Comparison of ENCODE assay signal across 1 cellular context in the genomic region with DNA sequence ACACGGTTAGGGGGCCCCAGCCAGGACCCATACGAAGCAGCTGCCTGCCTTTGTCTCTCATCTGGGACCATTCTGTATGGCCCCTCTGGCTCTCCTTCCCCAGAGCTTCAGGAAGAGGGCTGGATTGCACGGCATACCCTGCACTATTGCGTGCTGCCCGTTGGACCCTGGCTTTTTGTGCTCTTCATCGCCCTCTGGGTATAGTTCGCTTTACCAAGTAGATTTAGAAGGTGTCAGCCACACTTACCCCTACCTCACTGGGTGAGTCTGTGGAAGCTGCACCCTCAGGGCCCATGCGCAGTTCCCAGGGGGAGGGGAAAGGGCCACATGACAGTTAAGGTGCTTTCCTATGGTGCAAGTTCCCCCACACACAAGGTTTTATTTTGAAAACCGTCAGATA.
TF ChIP-seq lines count a peak whose summit lies in the region.

No MANE protein-coding gene starts in this region.

TF ChIP-seq in HepG2, 621 proteins besides CTCF, POLR2A, EP300 and RAD21:
- TF ChIP-seq, protein P1, sequence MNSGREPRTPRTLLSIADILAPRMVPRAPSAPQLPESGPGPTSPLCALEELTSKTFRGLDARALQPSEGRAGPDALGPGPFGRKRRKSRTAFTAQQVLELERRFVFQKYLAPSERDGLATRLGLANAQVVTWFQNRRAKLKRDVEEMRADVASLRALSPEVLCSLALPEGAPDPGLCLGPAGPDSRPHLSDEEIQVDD (CRISPR knock-in tag; IDR thresholded peaks at IDR 0.05; ENCODE audit: borderline replicate concordance) = no peak
- TF ChIP-seq, protein P2, sequence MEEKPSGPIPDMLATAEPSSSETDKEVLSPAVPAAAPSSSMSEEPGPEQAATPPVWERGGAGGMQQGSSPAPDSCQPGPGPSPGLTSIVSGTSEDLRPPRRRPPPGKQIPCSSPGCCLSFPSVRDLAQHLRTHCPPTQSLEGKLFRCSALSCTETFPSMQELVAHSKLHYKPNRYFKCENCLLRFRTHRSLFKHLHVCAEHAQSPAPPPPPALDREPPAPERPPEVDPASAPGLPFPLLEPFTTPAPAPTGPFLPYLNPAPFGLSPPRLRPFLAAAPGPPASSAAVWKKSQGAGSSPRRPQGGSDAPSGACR (CRISPR knock-in tag; IDR thresholded peaks at IDR 0.05) = no peak
- TF ChIP-seq, protein P3, sequence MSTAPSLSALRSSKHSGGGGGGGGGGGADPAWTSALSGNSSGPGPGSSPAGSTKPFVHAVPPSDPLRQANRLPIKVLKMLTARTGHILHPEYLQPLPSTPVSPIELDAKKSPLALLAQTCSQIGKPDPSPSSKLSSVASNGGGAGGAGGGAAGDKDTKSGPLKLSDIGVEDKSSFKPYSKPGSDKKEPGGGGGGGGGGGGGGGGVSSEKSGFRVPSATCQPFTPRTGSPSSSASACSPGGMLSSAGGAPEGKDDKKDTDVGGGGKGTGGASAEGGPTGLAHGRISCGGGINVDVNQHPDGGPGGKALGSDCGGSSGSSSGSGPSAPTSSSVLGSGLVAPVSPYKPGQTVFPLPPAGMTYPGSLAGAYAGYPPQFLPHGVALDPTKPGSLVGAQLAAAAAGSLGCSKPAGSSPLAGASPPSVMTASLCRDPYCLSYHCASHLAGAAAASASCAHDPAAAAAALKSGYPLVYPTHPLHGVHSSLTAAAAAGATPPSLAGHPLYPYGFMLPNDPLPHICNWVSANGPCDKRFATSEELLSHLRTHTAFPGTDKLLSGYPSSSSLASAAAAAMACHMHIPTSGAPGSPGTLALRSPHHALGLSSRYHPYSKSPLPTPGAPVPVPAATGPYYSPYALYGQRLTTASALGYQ (CRISPR knock-in tag; IDR thresholded peaks at IDR 0.05) = no peak
- TF ChIP-seq HNRNPK (IDR thresholded peaks at IDR 0.05; ENCODE audit: low read depth, low read length, poor library complexity, severe bottlenecking) (no peak), PAX8 (CRISPR knock-in tag; IDR thresholded peaks at IDR 0.05; ENCODE audit: borderline replicate concordance) (no peak), STAG1 (CRISPR knock-in tag; IDR thresholded peaks at IDR 0.05) (peak; percentile 4; the same call in 1 of the 2 replicates), KLF6 (CRISPR knock-in tag; IDR thresholded peaks at IDR 0.05) (no peak)
- TF ChIP-seq, protein P4, sequence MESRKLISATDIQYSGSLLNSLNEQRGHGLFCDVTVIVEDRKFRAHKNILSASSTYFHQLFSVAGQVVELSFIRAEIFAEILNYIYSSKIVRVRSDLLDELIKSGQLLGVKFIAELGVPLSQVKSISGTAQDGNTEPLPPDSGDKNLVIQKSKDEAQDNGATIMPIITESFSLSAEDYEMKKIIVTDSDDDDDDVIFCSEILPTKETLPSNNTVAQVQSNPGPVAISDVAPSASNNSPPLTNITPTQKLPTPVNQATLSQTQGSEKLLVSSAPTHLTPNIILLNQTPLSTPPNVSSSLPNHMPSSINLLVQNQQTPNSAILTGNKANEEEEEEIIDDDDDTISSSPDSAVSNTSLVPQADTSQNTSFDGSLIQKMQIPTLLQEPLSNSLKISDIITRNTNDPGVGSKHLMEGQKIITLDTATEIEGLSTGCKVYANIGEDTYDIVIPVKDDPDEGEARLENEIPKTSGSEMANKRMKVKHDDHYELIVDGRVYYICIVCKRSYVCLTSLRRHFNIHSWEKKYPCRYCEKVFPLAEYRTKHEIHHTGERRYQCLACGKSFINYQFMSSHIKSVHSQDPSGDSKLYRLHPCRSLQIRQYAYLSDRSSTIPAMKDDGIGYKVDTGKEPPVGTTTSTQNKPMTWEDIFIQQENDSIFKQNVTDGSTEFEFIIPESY (CRISPR knock-in tag; IDR thresholded peaks at IDR 0.05) = no peak
- TF ChIP-seq, protein P5, sequence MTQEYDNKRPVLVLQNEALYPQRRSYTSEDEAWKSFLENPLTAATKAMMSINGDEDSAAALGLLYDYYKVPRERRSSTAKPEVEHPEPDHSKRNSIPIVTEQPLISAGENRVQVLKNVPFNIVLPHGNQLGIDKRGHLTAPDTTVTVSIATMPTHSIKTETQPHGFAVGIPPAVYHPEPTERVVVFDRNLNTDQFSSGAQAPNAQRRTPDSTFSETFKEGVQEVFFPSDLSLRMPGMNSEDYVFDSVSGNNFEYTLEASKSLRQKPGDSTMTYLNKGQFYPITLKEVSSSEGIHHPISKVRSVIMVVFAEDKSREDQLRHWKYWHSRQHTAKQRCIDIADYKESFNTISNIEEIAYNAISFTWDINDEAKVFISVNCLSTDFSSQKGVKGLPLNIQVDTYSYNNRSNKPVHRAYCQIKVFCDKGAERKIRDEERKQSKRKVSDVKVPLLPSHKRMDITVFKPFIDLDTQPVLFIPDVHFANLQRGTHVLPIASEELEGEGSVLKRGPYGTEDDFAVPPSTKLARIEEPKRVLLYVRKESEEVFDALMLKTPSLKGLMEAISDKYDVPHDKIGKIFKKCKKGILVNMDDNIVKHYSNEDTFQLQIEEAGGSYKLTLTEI (CRISPR knock-in tag; conservative IDR thresholded peaks at IDR 0.05) = no peak
